In genomic region chr4:156815717-156816319, GRCh38 we compare ENCODE assay signal across 14 cellular contexts.
DNase-seq lines count a peak whose midpoint lies in the region; ATAC-seq and TF ChIP-seq lines count a peak whose summit lies in the region.
"Had no signal": no experiment of that assay in that cellular context is flagged by ENCODE, and none has a peak within 500 bp of the region (broad histone marks: within the 10 kb centered on the region; RNA-seq: fewer than 3 reads in every experiment).

No MANE protein-coding gene starts in this region.

- ATAC-seq in T-cell (replicated peaks in 1 of 4): no peak
- no peak for ATAC-seq in HG02981 (IDR thresholded peaks at IDR 0.05; ENCODE audit: unreplicated experiment)
- ATAC-seq: activated T-cell treated with anti-CD3 and anti-CD28 coated beads, Interleukin-2, amount 50 U/mL, for 4 hours; HepG2; upper lobe of right lung had no signal

- DNase-seq in DMS79 (lab: John Stamatoyannopoulos, UW): peak; percentile 68
- peak; percentile 80 for DNase-seq in NCI-H2029 treated with DMSO at 0.1 percent for 48 hours (lab: John Stamatoyannopoulos, UW)
- DNase-seq in NCI-H774 (lab: John Stamatoyannopoulos, UW): peak; percentile 38
- DNase-seq in nephron progenitor cell: peak; percentile 19
- no peak for DNase-seq in T-cell
- no peak for DNase-seq in GM19238 (ENCODE audit: insufficient read length, low spot score)
- DNase-seq in stimulated activated CD4-positive, alpha-beta T cell treated with anti-CD3 and anti-CD28 coated beads, Interleukin-2, amount 100 ng/mL, for 24 hours: no peak
- DNase-seq: activated CD4-positive, alpha-beta T cell treated with anti-CD3 and anti-CD28 coated beads for 48 hours; activated T-cell treated with anti-CD3 and anti-CD28 coated beads, Interleukin-2, amount 50 U/mL, for 4 hours; amniotic stem cell; stimulated activated CD4-positive, alpha-beta T cell treated with anti-CD3 and anti-CD28 coated beads, Interleukin-4, amount 100 ng/mL, for 1 hour; upper lobe of right lung had no signal

- POLR2A ChIA-PET in T-cell (lab: Charles Lee): no interaction called here

- H3K27me3 Mint-ChIP-seq in nephron progenitor cell (ENCODE audit: low read depth, poor library complexity) (peaks cover 2% of the 10 kb centered on the region), T-cell (no peaks in the 10 kb centered on the region)

- H3K4me1 Mint-ChIP-seq in nephron progenitor cell (peaks cover 41% of the 10 kb centered on the region), T-cell (no peaks in the 10 kb centered on the region)

- H3K27ac Mint-ChIP-seq in nephron progenitor cell (peak overlapping the region; percentile 62), T-cell (no peak overlapping the region)

- H3K36me3 Mint-ChIP-seq in nephron progenitor cell (ENCODE audit: low read depth) (peaks cover 15% of the 10 kb centered on the region), T-cell (no peaks in the 10 kb centered on the region)

- no peak for TF ChIP-seq CTCF in nephron progenitor cell (IDR thresholded peaks at IDR 0.05)

- CTCF ChIA-PET in T-cell (lab: Charles Lee): no interaction called here

- H3K4me3 Mint-ChIP-seq in nephron progenitor cell (peak overlapping the region; percentile 28), T-cell (no peak overlapping the region)
- H3K4me3 Mint-ChIP-seq: activated T-cell treated with anti-CD3 and anti-CD28 coated beads, Interleukin-2, amount 50 U/mL, for 4 hours had no signal

- H3K9me3 Mint-ChIP-seq in nephron progenitor cell (peaks cover 11% of the 10 kb centered on the region), T-cell (peaks cover 2 to 14% (median 4%) of the 10 kb centered on the region in 3 donors)
- H3K9me3 Mint-ChIP-seq: activated T-cell treated with anti-CD3 and anti-CD28 coated beads, Interleukin-2, amount 50 U/mL, for 4 hours had no signal

Comparison
In these comparisons a context has a peak if more than half of its experiments do, and no peak if none do; other contexts are left out.
1. DNase-seq: peak in DMS79 (single experiment), NCI-H2029 treated with DMSO at 0.1 percent for 48 hours (single experiment), NCI-H774 (single experiment) and nephron progenitor cell (single experiment); none in T-cell (0 of 34), GM19238 (single experiment) and stimulated activated CD4-positive, alpha-beta T cell treated with anti-CD3 and anti-CD28 coated beads, Interleukin-2, amount 100 ng/mL, for 24 hours (0 of 2).